In genomic region chr1:24923485-24924113, GRCh38 we compare ENCODE assay signal across 12 cellular contexts. TPM values are rescaled to one million over a fixed set of nuclear protein-coding genes. Genes with fewer than 3 reads are reported as not detected.
DNase-seq lines count a peak whose midpoint lies in the region; ATAC-seq and TF ChIP-seq lines count a peak whose summit lies in the region.
"Had no signal": no experiment of that assay in that cellular context is flagged by ENCODE, and none has a peak within 500 bp of the region (broad histone marks: within the 10 kb centered on the region; RNA-seq: fewer than 3 reads in every experiment).

No MANE protein-coding gene starts in this region.

- DNase-seq in activated naive CD4-positive, alpha-beta T cell treated with Interleukin-2 at 50 U/mL for 16 hours: peak; percentile 46
- DNase-seq in activated naive CD4-positive, alpha-beta T cell treated with anti-CD3 and anti-CD28 coated beads, Interleukin-2, amount 50 U/mL, for 16 hours: no peak
- DNase-seq in activated CD8-positive, alpha-beta T cell treated with anti-CD3 and anti-CD28 coated beads for 36 hours: peak; percentile 54
- DNase-seq in stimulated activated CD8-positive, alpha-beta memory T cell treated with anti-CD3 and anti-CD28 coated beads, Interleukin-4, amount 100 ng/mL, for 48 hours: peak; percentile 70
- DNase-seq in right lobe of liver (no peak), glutamatergic neuron (no peak)
- DNase-seq: esophagus squamous epithelium, midbrain, NCI-H2029 treated with DMSO at 0.1 percent for 48 hours, transverse colon had no signal

- intact Hi-C loops in activated CD8-positive, alpha-beta T cell treated with anti-CD3 and anti-CD28 coated beads for 36 hours (cut with micrococcal nuclease): loop anchor here (2.0 to 10.0 kb wide), 2 partner anchors 41 to 111 kb away; no protein-coding TSS in a partner anchor
- intact Hi-C loops in right lobe of liver (cut with DNase I): no loop called here

- CTCF ChIA-PET in activated CD8-positive, alpha-beta T cell treated with anti-CD3 and anti-CD28 coated beads for 36 hours (lab: Charles Lee): interaction anchor here (0.7 to 8.8 kb wide), 7 partner anchors 9 to 177 kb away, joined by 3 to 46 read pairs (median 4); no protein-coding TSS in a partner anchor

- peaks cover 90% of the 10 kb centered on the region for H3K36me3 Mint-ChIP-seq in activated CD8-positive, alpha-beta T cell treated with anti-CD3 and anti-CD28 coated beads for 36 hours (ENCODE audit: low read depth)
- no peaks in the 10 kb centered on the region for H3K36me3 Mint-ChIP-seq in glutamatergic neuron (ENCODE audit: unreplicated experiment)

- H3K27me3 Mint-ChIP-seq in activated CD8-positive, alpha-beta T cell treated with anti-CD3 and anti-CD28 coated beads for 36 hours: no peaks in the 10 kb centered on the region
- H3K27me3 Mint-ChIP-seq in glutamatergic neuron (ENCODE audit: unreplicated experiment): peaks cover 11% of the 10 kb centered on the region

- TF ChIP-seq CTCF in activated CD8-positive, alpha-beta T cell treated with anti-CD3 and anti-CD28 coated beads for 36 hours (IDR thresholded peaks at IDR 0.05): no peak
- no peak for TF ChIP-seq CTCF in right lobe of liver (IDR thresholded peaks at IDR 0.05)
- no peak for TF ChIP-seq CTCF in glutamatergic neuron (IDR thresholded peaks at IDR 0.05; ENCODE audit: partially characterized antibody, unreplicated experiment)

- no peaks in the 10 kb centered on the region for H3K9me3 Mint-ChIP-seq in activated CD8-positive, alpha-beta T cell treated with anti-CD3 and anti-CD28 coated beads for 36 hours
- H3K9me3 Mint-ChIP-seq in glutamatergic neuron (ENCODE audit: unreplicated experiment): peaks cover 4% of the 10 kb centered on the region

- peak overlapping the region; percentile 72 for H3K27ac Mint-ChIP-seq in activated CD8-positive, alpha-beta T cell treated with anti-CD3 and anti-CD28 coated beads for 36 hours
- H3K27ac Mint-ChIP-seq in glutamatergic neuron (ENCODE audit: unreplicated experiment): no peak overlapping the region

- H3K27ac ChIP-seq in right lobe of liver: no peak overlapping the region
- H3K27ac ChIP-seq: esophagus squamous epithelium, transverse colon had no signal

- WGBS in right lobe of liver (ENCODE audit: insufficient coverage, low coverage, low lambda C conversion rate, missing lambda C conversion rate): 53% methylated on average over 13 of the region's 15 CpGs

- peaks cover 0 to 30% of the 10 kb centered on the region in 2 donors for H3K27me3 ChIP-seq in right lobe of liver

- H3K4me3 ChIP-seq in right lobe of liver: no peak overlapping the region
- H3K4me3 ChIP-seq: esophagus squamous epithelium, transverse colon had no signal

- TF ChIP-seq POLR2A in right lobe of liver (IDR thresholded peaks at IDR 0.05): no peak

- H3K4me1 ChIP-seq in right lobe of liver: no peaks in the 10 kb centered on the region

- ATAC-seq in GM21737 (IDR thresholded peaks at IDR 0.05; ENCODE audit: unreplicated experiment) (peak; percentile 32), right lobe of liver (no peak), HG03097 (IDR thresholded peaks at IDR 0.05; ENCODE audit: low FRiP score, unreplicated experiment) (no peak)
- peak; percentile 9 for ATAC-seq in activated CD8-positive, alpha-beta T cell treated with anti-CD3 and anti-CD28 coated beads for 36 hours

- no peaks in the 10 kb centered on the region for H3K9me3 ChIP-seq in right lobe of liver
- H3K9me3 ChIP-seq: esophagus squamous epithelium, transverse colon had no signal

- POLR2A ChIA-PET in activated CD8-positive, alpha-beta T cell treated with anti-CD3 and anti-CD28 coated beads for 36 hours (lab: Charles Lee): interaction anchor here (0.5 to 10.8 kb wide), 8 partner anchors 9 to 323 kb away, joined by 3 to 122 read pairs (median 5); no protein-coding TSS in a partner anchor

- peak overlapping the region; percentile 96 for H3K4me3 Mint-ChIP-seq in activated CD8-positive, alpha-beta T cell treated with anti-CD3 and anti-CD28 coated beads for 36 hours
- H3K4me3 Mint-ChIP-seq in glutamatergic neuron (ENCODE audit: unreplicated experiment): no peak overlapping the region

- H3K4me1 Mint-ChIP-seq in activated CD8-positive, alpha-beta T cell treated with anti-CD3 and anti-CD28 coated beads for 36 hours (ENCODE audit: low read depth): peaks cover 85% of the 10 kb centered on the region
- H3K4me1 Mint-ChIP-seq in glutamatergic neuron (ENCODE audit: low read depth, unreplicated experiment): peaks cover 6% of the 10 kb centered on the region

- no peaks in the 10 kb centered on the region for H3K36me3 ChIP-seq in right lobe of liver
- H3K36me3 ChIP-seq: esophagus squamous epithelium, transverse colon had no signal

RNA-seq across cellular contexts. Expression of gene RUNX3, which starts 6.5 kb away (rescaled TPM):
- total RNA-seq in activated CD8-positive, alpha-beta T cell treated with anti-CD3 and anti-CD28 coated beads for 36 hours: 100 to 1,000 TPM; 180 to 183 TPM
- total RNA-seq in right lobe of liver: 1 to 10 TPM in 3 of 6 experiments, under 1 TPM in 3; 0.46 to 3.1 (median 0.84) TPM
- total RNA-seq in glutamatergic neuron (ENCODE audit: unreplicated experiment): 0.15 TPM

Comparison
In these comparisons a context has a peak if more than half of its experiments do, and no peak if none do; other contexts are left out.
1. DNase-seq: peak in activated naive CD4-positive, alpha-beta T cell treated with Interleukin-2 at 50 U/mL for 16 hours (single experiment), activated CD8-positive, alpha-beta T cell treated with anti-CD3 and anti-CD28 coated beads for 36 hours (single experiment) and stimulated activated CD8-positive, alpha-beta memory T cell treated with anti-CD3 and anti-CD28 coated beads, Interleukin-4, amount 100 ng/mL, for 48 hours (single experiment); none in activated naive CD4-positive, alpha-beta T cell treated with anti-CD3 and anti-CD28 coated beads, Interleukin-2, amount 50 U/mL, for 16 hours (single experiment), right lobe of liver (0 of 3) and glutamatergic neuron (single experiment).
2. ATAC-seq: peak in GM21737 (single experiment) and activated CD8-positive, alpha-beta T cell treated with anti-CD3 and anti-CD28 coated beads for 36 hours (single experiment); none in right lobe of liver (0 of 4) and HG03097 (single experiment).
3. RNA of gene RUNX3, which starts 6.5 kb away (total RNA-seq): 180 to 183 TPM in activated CD8-positive, alpha-beta T cell treated with anti-CD3 and anti-CD28 coated beads for 36 hours; 0.46 to 3.1 TPM in right lobe of liver and 0.15 TPM in glutamatergic neuron (single experiment); every median in the first group is over 10 times any median in the second.